In genomic region chr20:62269378-62269777, GRCh38 we compare ENCODE assay signal across 33 cellular contexts. TPM values are rescaled to one million over a fixed set of nuclear protein-coding genes. Genes with fewer than 3 reads are reported as not detected.
"Had no signal": no experiment of that assay in that cellular context is flagged by ENCODE, and none has a peak within 500 bp of the region (broad histone marks: within the 10 kb centered on the region; RNA-seq: fewer than 3 reads in every experiment).

No MANE protein-coding gene starts in this region.

- H3K27ac ChIP-seq: colonic mucosa, heart left ventricle, stomach, thyroid gland had no signal

- ATAC-seq: activated CD4-positive, alpha-beta T cell treated with anti-CD3 and anti-CD28 coated beads for 36 hours; activated T-cell treated with anti-CD3 and anti-CD28 coated beads, Interleukin-2, amount 50 U/mL, for 72 hours; left colon; naive thymus-derived CD4-positive, alpha-beta T cell; sciatic nerve; stimulated activated naive B cell treated with anti-CD40 and anti-IgM and Interleukin-4, amounts not matched to agents 10 μg/mL and 1 μg/mL and 100 μg/mL, for 72 hours; T-helper 17 cell had no signal

- H3K4me3 Mint-ChIP-seq: activated CD4-positive, alpha-beta T cell treated with anti-CD3 and anti-CD28 coated beads for 36 hours; activated naive CD8-positive, alpha-beta T cell; activated T-cell treated with anti-CD3 and anti-CD28 coated beads, Interleukin-2, amount 50 U/mL, for 72 hours; immature natural killer cell; mesothelial cell of epicardium; naive thymus-derived CD4-positive, alpha-beta T cell; neural crest cell; stimulated activated naive B cell treated with anti-CD40 and anti-IgM and Interleukin-4, amounts not matched to agents 10 μg/mL and 1 μg/mL and 100 μg/mL, for 72 hours; T-helper 17 cell had no signal

- H3K4me1 ChIP-seq: colonic mucosa, stomach had no signal

- H3K27me3 Mint-ChIP-seq: activated CD4-positive, alpha-beta T cell treated with anti-CD3 and anti-CD28 coated beads for 36 hours; activated naive CD8-positive, alpha-beta T cell; naive thymus-derived CD4-positive, alpha-beta T cell; stimulated activated naive B cell treated with anti-CD40 and anti-IgM and Interleukin-4, amounts not matched to agents 10 μg/mL and 1 μg/mL and 100 μg/mL, for 72 hours; T-helper 17 cell had no signal

- H3K4me3 ChIP-seq: colonic mucosa, heart left ventricle, stomach, thyroid gland had no signal

- H3K27me3 ChIP-seq: colonic mucosa, heart left ventricle, stomach, thyroid gland had no signal

- H3K9me3 ChIP-seq: colonic mucosa, thyroid gland had no signal

- DNase-seq: activated CD4-positive, alpha-beta T cell treated with anti-CD3 and anti-CD28 coated beads for 36 hours; activated CD4-positive, alpha-beta T cell treated with anti-CD3 and anti-CD28 coated beads, Interleukin-2, amount 50 U/mL, for 4 hours; activated CD4-positive, CD25-positive, alpha-beta regulatory T cell; activated effector memory CD4-positive, alpha-beta T cell treated with Interleukin-2 at 50 U/mL for 16 hours; activated naive CD4-positive, alpha-beta T cell treated with Interleukin-2 at 50 U/mL for 16 hours; activated T-cell treated with anti-CD3 and anti-CD28 coated beads for 4 hours; activated T-cell treated with anti-CD3 and anti-CD28 coated beads, Interleukin-2, amount 50 U/mL, for 72 hours; anterior cingulate cortex; cerebellar nuclear complex; colonic mucosa; effector CD8-positive, alpha-beta T cell; heart left ventricle; hypothalamus; immature natural killer cell; kidney; left colon; naive thymus-derived CD4-positive, alpha-beta T cell; occipital lobe; posterior cingulate gyrus; small intestine; stimulated activated CD4-positive, alpha-beta T cell treated with anti-CD3 and anti-CD28 coated beads, Interleukin-4, amount 100 ng/mL, for 4 hours; stimulated activated CD8-positive, alpha-beta memory T cell treated with anti-CD3 and anti-CD28 coated beads, Interleukin-4, amount 100 ng/mL, for 48 hours; stimulated activated naive B cell treated with anti-CD40 and anti-IgM and Interleukin-4, amounts not matched to agents 10 μg/mL and 1 μg/mL and 100 μg/mL, for 72 hours; stomach; T-helper 17 cell; thyroid gland had no signal

- H3K27ac Mint-ChIP-seq: activated CD4-positive, alpha-beta T cell treated with anti-CD3 and anti-CD28 coated beads for 36 hours; activated naive CD8-positive, alpha-beta T cell; activated T-cell treated with anti-CD3 and anti-CD28 coated beads, Interleukin-2, amount 50 U/mL, for 72 hours; immature natural killer cell; mesothelial cell of epicardium; naive thymus-derived CD4-positive, alpha-beta T cell; stimulated activated naive B cell treated with anti-CD40 and anti-IgM and Interleukin-4, amounts not matched to agents 10 μg/mL and 1 μg/mL and 100 μg/mL, for 72 hours; T-helper 17 cell had no signal

- H3K9me3 Mint-ChIP-seq: activated T-cell treated with anti-CD3 and anti-CD28 coated beads, Interleukin-2, amount 50 U/mL, for 72 hours; immature natural killer cell; neural crest cell had no signal

- H3K4me1 Mint-ChIP-seq: activated CD4-positive, alpha-beta T cell treated with anti-CD3 and anti-CD28 coated beads for 36 hours; mesothelial cell of epicardium; neural crest cell had no signal

RNA-seq across cellular contexts. Expression of gene HRH3, which starts 49.3 kb away (rescaled TPM):
- total RNA-seq: activated CD4-positive, alpha-beta T cell treated with anti-CD3 and anti-CD28 coated beads for 36 hours; activated T-cell treated with anti-CD3 and anti-CD28 coated beads, Interleukin-2, amount 50 U/mL, for 72 hours; colonic mucosa; dermis microvascular lymphatic vessel endothelial cell; epithelial cell of proximal tubule; heart left ventricle; kidney; left colon; lower leg skin; mesothelial cell of epicardium; naive thymus-derived CD4-positive, alpha-beta T cell; sciatic nerve; stomach; T-helper 17 cell; thyroid gland had no signal
